Comparison of ENCODE assay signal across 19 cellular contexts in genomic region chr18:35514283-35514682, GRCh38. TPM values are rescaled to one million over a fixed set of nuclear protein-coding genes. Genes with fewer than 3 reads are reported as not detected.
A peak's percentile ranks its signal among the peaks of the same experiment; 100 is the strongest.
DNase-seq lines count a peak whose midpoint lies in the region; ATAC-seq and TF ChIP-seq lines count a peak whose summit lies in the region.
"Had no signal": no experiment of that assay in that cellular context is flagged by ENCODE, and none has a peak within 500 bp of the region (broad histone marks: within the 10 kb centered on the region; RNA-seq: fewer than 3 reads in every experiment).

No MANE protein-coding gene starts in this region.

- H3K27ac ChIP-seq in Panc1 (ENCODE audit: low read length) (peak overlapping the region; percentile 73), esophagus squamous epithelium (peak overlapping the region in 3 of 4 donors; percentile 54 to 76 (median 69))
- H3K27ac ChIP-seq: SJSA1 had no signal

- TF ChIP-seq CTCF in Calu3 (IDR thresholded peaks at IDR 0.05; ENCODE audit: unreplicated experiment), result no peak
- TF ChIP-seq CTCF in Panc1 (IDR thresholded peaks at IDR 0.05), result no peak
- TF ChIP-seq CTCF in esophagus squamous epithelium (IDR thresholded peaks at IDR 0.05), result no peak
- TF ChIP-seq CTCF in osteocyte (IDR thresholded peaks at IDR 0.05), result no peak

- CTCF ChIA-PET in Calu3 (lab: Charles Lee), result interaction anchor here (0.8 kb wide), 1 partner anchor 68 kb away, joined by 3 read pairs; no protein-coding TSS in a partner anchor
- CTCF ChIA-PET in Panc1 (lab: Charles Lee), result no interaction called here

- no peak overlapping the region for H3K4me3 ChIP-seq in Panc1 (ENCODE audit: low read depth in 2 of 2, low read length in 2 of 2)
- no peak overlapping the region for H3K4me3 ChIP-seq in esophagus squamous epithelium
- no peak overlapping the region for H3K4me3 ChIP-seq in HAP-1
- H3K4me3 ChIP-seq: SJSA1 had no signal

- H3K9me3 Mint-ChIP-seq in Calu3 (ENCODE audit: low read depth, unreplicated experiment), result peaks cover 2% of the 10 kb centered on the region
- no peaks in the 10 kb centered on the region for H3K9me3 Mint-ChIP-seq in osteocyte (ENCODE audit: unreplicated experiment)
- H3K9me3 Mint-ChIP-seq: CD14-positive monocyte, HFFc6 had no signal

- H3K27ac Mint-ChIP-seq in Calu3 (ENCODE audit: unreplicated experiment) (peak overlapping the region; percentile 90), osteocyte (ENCODE audit: unreplicated experiment) (peak overlapping the region; percentile 95)
- H3K27ac Mint-ChIP-seq: HFFc6 had no signal

- H3K27me3 ChIP-seq in Panc1 (ENCODE audit: control insufficient read depth, insufficient read depth, low read length), result no peaks in the 10 kb centered on the region
- H3K27me3 ChIP-seq in esophagus squamous epithelium, result no peaks in the 10 kb centered on the region
- H3K27me3 ChIP-seq in HAP-1 (ENCODE audit: low read depth), result no peaks in the 10 kb centered on the region

- POLR2A ChIA-PET in Panc1 (lab: Charles Lee), result no interaction called here

- H3K4me1 Mint-ChIP-seq in Calu3 (ENCODE audit: low read depth, unreplicated experiment), result peaks cover 40% of the 10 kb centered on the region
- peaks cover 86% of the 10 kb centered on the region for H3K4me1 Mint-ChIP-seq in osteocyte (ENCODE audit: unreplicated experiment)

- H3K36me3 Mint-ChIP-seq in Calu3 (ENCODE audit: insufficient read depth, unreplicated experiment) (no peaks in the 10 kb centered on the region), osteocyte (ENCODE audit: unreplicated experiment) (no peaks in the 10 kb centered on the region)
- H3K36me3 Mint-ChIP-seq: CD14-positive monocyte had no signal

- 89 to 100% methylated on average over 2 of the region's 2 CpGs for WGBS in esophagus squamous epithelium, 2 donors

- in situ Hi-C loops in Panc1 (cut with HindIII; ENCODE audit: low pct_unique_long_range_greater_than_20kb, low sequenced_read_pairs), result no loop called here
- in situ Hi-C loops in HAP-1 (cut with MboI; ENCODE audit: low sequenced_read_pairs), result no loop called here

- intact Hi-C loops in Calu3 (cut with micrococcal nuclease; ENCODE audit: unreplicated experiment), result loop anchor here (5.0 kb wide), 1 partner anchor 68 kb away; the partner anchor contains the start of gene GALNT1
- intact Hi-C loops in Panc1 (cut with micrococcal nuclease; ENCODE audit: unreplicated experiment), result no loop called here
- intact Hi-C loops in esophagus squamous epithelium (cut with DNase I), result loop anchor here (10.0 kb wide), 1 partner anchor 61 kb away; no protein-coding TSS in a partner anchor

- BruUV-seq in Calu3 (replicated peaks; lab: Mats Ljungman, UMichigan), result no TSS peak
- no TSS peak for BruUV-seq in Panc1 (replicated peaks; lab: Mats Ljungman, UMichigan)

- H3K4me3 Mint-ChIP-seq in Calu3 (ENCODE audit: low read depth, unreplicated experiment) (no peak overlapping the region), osteocyte (ENCODE audit: unreplicated experiment) (no peak overlapping the region)
- H3K4me3 Mint-ChIP-seq: CD14-positive monocyte, HFFc6 had no signal

- peaks cover 21% of the 10 kb centered on the region for H3K4me1 ChIP-seq in Panc1 (ENCODE audit: control insufficient read depth, insufficient read depth, low read length)
- peaks cover 0 to 22% (median 8%) of the 10 kb centered on the region in 3 donors for H3K4me1 ChIP-seq in esophagus squamous epithelium
- no peaks in the 10 kb centered on the region for H3K4me1 ChIP-seq in HAP-1

- ATAC-seq in Panc1, result no peak
- no peak for ATAC-seq in GM21360 (IDR thresholded peaks at IDR 0.05; ENCODE audit: unreplicated experiment)

- H3K36me3 ChIP-seq in Panc1 (ENCODE audit: control insufficient read depth, insufficient read depth, low read length), result no peaks in the 10 kb centered on the region
- no peaks in the 10 kb centered on the region for H3K36me3 ChIP-seq in esophagus squamous epithelium
- H3K36me3 ChIP-seq in HAP-1 (replicated peaks), result no peaks in the 10 kb centered on the region
- H3K36me3 ChIP-seq: SJSA1 had no signal

- H3K9me3 ChIP-seq in Panc1 (ENCODE audit: control insufficient read depth, insufficient read depth, low read depth, low read length), result no peaks in the 10 kb centered on the region
- H3K9me3 ChIP-seq in esophagus squamous epithelium, result no peaks in the 10 kb centered on the region
- H3K9me3 ChIP-seq in HAP-1, result no peaks in the 10 kb centered on the region
- H3K9me3 ChIP-seq: SJSA1 had no signal

- DNase-seq in Calu3 (no peak), Panc1 (ENCODE audit: low read depth, low spot score) (no peak), esophagus squamous epithelium (lab: John Stamatoyannopoulos, UW) (no peak), osteocyte (ENCODE audit: extremely low spot score, unreplicated experiment) (peak; percentile 54), T-helper 9 cell (no peak), HAP-1 (ENCODE audit: low spot score in 2 of 2) (no peak), midbrain (lab: John Stamatoyannopoulos, UW) (no peak)
- DNase-seq: COR-L47; DMS153; Karpas-422; MM.1S; NCI-H1092 treated with DMSO at 0.1 percent for 48 hours; NCI-H2107; NK-92 treated with Interleukin-12 subunit alpha and Interleukin-12 subunit beta, amount 100 ng/mL, for 24 hours; OCI-M1 had no signal

- no peak for TF ChIP-seq POLR2A in esophagus squamous epithelium (IDR thresholded peaks at IDR 0.05)

- H3K27me3 Mint-ChIP-seq in Calu3 (ENCODE audit: unreplicated experiment), result no peaks in the 10 kb centered on the region
- no peaks in the 10 kb centered on the region for H3K27me3 Mint-ChIP-seq in osteocyte (ENCODE audit: unreplicated experiment)

RNA-seq across cellular contexts. Expression of gene INO80C, which starts 16.5 kb away (rescaled TPM):
- total RNA-seq in Calu3 (2022) (27.0 and 41.9 TPM in 2 replicates), Panc1 (2021; ENCODE audit: unreplicated experiment) (25.8 TPM), esophagus squamous epithelium (10 to 100 TPM; 13.2 to 30.1 (median 17.9) TPM), osteocyte (27.1 and 30.2 TPM in 2 replicates)
- 24.1 TPM for polyA plus RNA-seq in Panc1 (2012; ENCODE audit: insufficient read length)
